In genomic region chr5:65017636-65018035, GRCh38 we compare ENCODE assay signal across 14 cellular contexts.
"Had no signal": no experiment of that assay in that cellular context is flagged by ENCODE, and none has a peak within 500 bp of the region (broad histone marks: within the 10 kb centered on the region; RNA-seq: fewer than 3 reads in every experiment).

No MANE protein-coding gene starts in this region.

- H3K27me3 Mint-ChIP-seq: activated CD4-positive, alpha-beta T cell treated with anti-CD3 and anti-CD28 coated beads, Interleukin-2, amount 10 ng/mL, durations not matched to agents 7 days and 5 days; activated naive CD8-positive, alpha-beta T cell treated with anti-CD3 and anti-CD28 coated beads, Interleukin-2, amount 10 ng/mL, durations not matched to agents 7 days and 5 days; natural killer cell treated with Interleukin-12 subunit alpha and Interleukin-12 subunit beta and Interleukin-15 and Interleukin-18, amount 100 ng/mL, for 72 hours; progenitor cell of endocrine pancreas; stimulated activated naive CD8-positive, alpha-beta T cell treated with anti-CD3 and anti-CD28 coated beads, Interleukin-15, Interleukin-2, amounts not matched to agents 100 ng/mL and 50 ng/mL, for 24 hours had no signal

- H3K4me3 ChIP-seq: dorsolateral prefrontal cortex, upper lobe of left lung had no signal

- H3K27ac ChIP-seq: dorsolateral prefrontal cortex, upper lobe of left lung had no signal

- H3K9me3 Mint-ChIP-seq: activated CD4-positive, alpha-beta T cell treated with anti-CD3 and anti-CD28 coated beads, Interleukin-2, amount 10 ng/mL, durations not matched to agents 7 days and 5 days; activated naive CD8-positive, alpha-beta T cell treated with anti-CD3 and anti-CD28 coated beads, Interleukin-2, amount 10 ng/mL, durations not matched to agents 7 days and 5 days; natural killer cell treated with Interleukin-12 subunit alpha and Interleukin-12 subunit beta and Interleukin-15 and Interleukin-18, amount 100 ng/mL, for 72 hours; stimulated activated naive CD8-positive, alpha-beta T cell treated with anti-CD3 and anti-CD28 coated beads, Interleukin-15, Interleukin-2, amounts not matched to agents 100 ng/mL and 50 ng/mL, for 24 hours had no signal

- H3K4me1 ChIP-seq: upper lobe of left lung had no signal

- H3K4me3 Mint-ChIP-seq: activated CD4-positive, alpha-beta T cell treated with anti-CD3 and anti-CD28 coated beads, Interleukin-2, amount 10 ng/mL, durations not matched to agents 7 days and 5 days; activated naive CD8-positive, alpha-beta T cell treated with anti-CD3 and anti-CD28 coated beads, Interleukin-2, amount 10 ng/mL, durations not matched to agents 7 days and 5 days; natural killer cell treated with Interleukin-12 subunit alpha and Interleukin-12 subunit beta and Interleukin-15 and Interleukin-18, amount 100 ng/mL, for 72 hours; stimulated activated naive CD8-positive, alpha-beta T cell treated with anti-CD3 and anti-CD28 coated beads, Interleukin-15, Interleukin-2, amounts not matched to agents 100 ng/mL and 50 ng/mL, for 24 hours had no signal

- DNase-seq: activated CD4-positive, alpha-beta T cell treated with anti-CD3 and anti-CD28 coated beads, Interleukin-2, amount 10 ng/mL, durations not matched to agents 7 days and 5 days; activated CD8-positive, alpha-beta memory T cell treated with anti-CD3 and anti-CD28 coated beads for 24 hours; activated naive CD4-positive, alpha-beta T cell; activated naive CD8-positive, alpha-beta T cell treated with anti-CD3 and anti-CD28 coated beads, Interleukin-2, amount 10 ng/mL, durations not matched to agents 7 days and 5 days; aorta; dorsolateral prefrontal cortex; erythroblast; kidney glomerular epithelial cell; occipital lobe; right cardiac atrium; upper lobe of left lung had no signal

- H3K36me3 ChIP-seq: upper lobe of left lung had no signal

- H3K36me3 Mint-ChIP-seq: natural killer cell treated with Interleukin-12 subunit alpha and Interleukin-12 subunit beta and Interleukin-15 and Interleukin-18, amount 100 ng/mL, for 72 hours had no signal

- H3K9me3 ChIP-seq: upper lobe of left lung had no signal

- ATAC-seq: natural killer cell treated with Interleukin-12 subunit alpha and Interleukin-12 subunit beta and Interleukin-15 and Interleukin-18, amount 100 ng/mL, for 72 hours; right cardiac atrium had no signal

- H3K27me3 ChIP-seq: dorsolateral prefrontal cortex, upper lobe of left lung had no signal

- H3K27ac Mint-ChIP-seq: activated CD4-positive, alpha-beta T cell treated with anti-CD3 and anti-CD28 coated beads, Interleukin-2, amount 10 ng/mL, durations not matched to agents 7 days and 5 days; activated naive CD8-positive, alpha-beta T cell treated with anti-CD3 and anti-CD28 coated beads, Interleukin-2, amount 10 ng/mL, durations not matched to agents 7 days and 5 days; natural killer cell treated with Interleukin-12 subunit alpha and Interleukin-12 subunit beta and Interleukin-15 and Interleukin-18, amount 100 ng/mL, for 72 hours; progenitor cell of endocrine pancreas; stimulated activated naive CD8-positive, alpha-beta T cell treated with anti-CD3 and anti-CD28 coated beads, Interleukin-15, Interleukin-2, amounts not matched to agents 100 ng/mL and 50 ng/mL, for 24 hours had no signal
